In genomic region chr7:77442631-77443420, GRCh38 we compare ENCODE assay signal across 1 cellular context.
TF ChIP-seq lines count a peak whose summit lies in the region.

No MANE protein-coding gene starts in this region.

TF ChIP-seq in IMR-90, 13 proteins besides CTCF, POLR2A, EP300 and RAD21:
- no peak for TF ChIP-seq RFX5 (IDR thresholded peaks at IDR 0.05; ENCODE audit: low read depth, low read length)
- TF ChIP-seq MAFK (IDR thresholded peaks at IDR 0.05; ENCODE audit: low read depth, low read length) = peak; percentile 21; the same call in 1 of the 2 replicates
